In genomic region chr7:156640949-156641485, GRCh38 we compare ENCODE assay signal across 8 cellular contexts. TPM values are rescaled to one million over a fixed set of nuclear protein-coding genes. Genes with fewer than 3 reads are reported as not detected.
DNase-seq lines count a peak whose midpoint lies in the region; ATAC-seq lines count a peak whose summit lies in the region.

No MANE protein-coding gene starts in this region.

- DNase-seq in G401 (ENCODE audit: low spot score), result peak; percentile 53
- DNase-seq in T-helper 9 cell, result peak; percentile 37
- peak; percentile 15 for DNase-seq in dedifferentiated amniotic fluid mesenchymal stem cell (ENCODE audit: extremely low spot score)
- peak; percentile 51 for DNase-seq in stimulated activated naive CD4-positive, alpha-beta T cell treated with Interleukin-2 at 50 U/mL for 16 hours (lab: John Stamatoyannopoulos, UW)
- no peak for DNase-seq in 8988T

- peak overlapping the region; percentile 74 for H3K9ac ChIP-seq in HUES48 (ENCODE audit: low read depth, low read length)

- H3K27ac ChIP-seq in HUES48 (ENCODE audit: low read depth, low read length) (peak overlapping the region; percentile 76), mesodermal cell (ENCODE audit: low read depth, low read length, severe bottlenecking) (peak overlapping the region; percentile 52)

- H3K27me3 ChIP-seq in HUES48 (ENCODE audit: control insufficient read depth, insufficient read depth, low read length), result peaks cover 11% of the 10 kb centered on the region

- H3K9me3 ChIP-seq in HUES48 (ENCODE audit: control insufficient read depth, insufficient read depth, low read length), result no peaks in the 10 kb centered on the region
- H3K9me3 ChIP-seq in mesodermal cell (ENCODE audit: control insufficient read depth, low read length), result no peaks in the 10 kb centered on the region

- WGBS in mesodermal cell (ENCODE audit: insufficient coverage in 2 of 2), 2 experiments, result 13 to 14% methylated on average over 28 to 29 of the region's 30 CpGs

- no peaks in the 10 kb centered on the region for H3K36me3 ChIP-seq in HUES48 (ENCODE audit: control insufficient read depth, insufficient read depth, low read length)
- no peaks in the 10 kb centered on the region for H3K36me3 ChIP-seq in mesodermal cell (ENCODE audit: control insufficient read depth, insufficient read depth, low read length)

- peak; percentile 59 for ATAC-seq in GM21447 (IDR thresholded peaks at IDR 0.05; ENCODE audit: unreplicated experiment)

- 0 out of 2 replicates have a peak, but pooled peaks cover 6% of the 10 kb centered on the region for H3K4me1 ChIP-seq in HUES48 (ENCODE audit: control insufficient read depth, insufficient read depth, low read length)
- no peaks in the 10 kb centered on the region for H3K4me1 ChIP-seq in mesodermal cell (ENCODE audit: control insufficient read depth, insufficient read depth, low read length, poor library complexity, severe bottlenecking)

- in situ Hi-C loops in G401 (cut with HindIII; ENCODE audit: low sequenced_read_pairs), result no loop called here

- H3K4me3 ChIP-seq in HUES48 (ENCODE audit: low read depth, low read length) (peak overlapping the region; percentile 75), mesodermal cell (ENCODE audit: extremely low read depth, insufficient read depth, low read length, poor library complexity, severe bottlenecking) (peak overlapping the region; percentile 62)

RNA-seq across cellular contexts. Expression of gene RNF32, which starts 0.4 kb away (rescaled TPM):
- 2.2 and 2.3 TPM in 2 replicates for total RNA-seq in G401 (2014; rRNA removed; shearing (Covaris generic))
- 0.74 TPM for polyA plus RNA-seq in mesodermal cell (2013, experiment 1 of 2)
- polyA plus RNA-seq in mesodermal cell (2013, experiment 2 of 2), result 1.2 TPM
